8 cellular contexts compared by ENCODE assay signal in the genomic region with DNA sequence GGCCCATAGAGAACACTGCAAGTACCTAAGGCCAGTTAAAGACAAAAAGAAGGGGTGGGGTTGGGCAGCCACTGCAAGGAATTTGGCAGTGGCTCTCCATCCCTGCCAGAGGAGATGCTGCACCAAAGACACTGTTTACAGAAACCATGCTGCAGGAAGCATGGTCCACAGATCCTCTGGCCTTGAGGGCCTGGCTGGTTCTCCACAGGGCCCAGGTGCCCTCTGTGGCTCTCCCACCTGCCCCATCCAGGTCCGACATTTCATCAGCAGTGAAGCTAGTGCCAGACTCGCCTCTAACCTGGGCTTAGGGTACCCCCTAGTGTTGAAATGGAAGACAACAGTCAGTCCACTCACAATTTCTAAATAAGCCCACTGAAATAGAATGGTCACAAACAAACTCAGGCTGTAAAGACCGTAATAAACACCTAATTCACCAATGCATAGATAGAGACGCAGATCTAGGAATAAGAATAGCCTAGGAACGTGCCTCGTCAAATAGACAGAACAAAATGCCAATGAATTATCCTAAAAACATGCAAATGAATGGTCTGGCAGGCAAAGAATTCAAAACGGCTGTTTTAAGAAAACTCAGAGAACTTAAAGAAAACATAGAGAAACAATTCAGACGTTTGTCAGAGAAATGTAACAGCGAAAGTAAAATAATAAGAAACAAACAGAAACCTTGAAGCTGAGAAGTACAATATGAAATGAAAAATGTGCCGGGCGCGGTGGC. TPM values are rescaled to one million over a fixed set of nuclear protein-coding genes. Genes with fewer than 3 reads are reported as not detected.
DNase-seq lines count a peak whose midpoint lies in the region; ATAC-seq and TF ChIP-seq lines count a peak whose summit lies in the region.

No MANE protein-coding gene starts in this region.

- H3K4me3 Mint-ChIP-seq in endodermal cell (no peak overlapping the region), nephron progenitor cell (no peak overlapping the region)

- H3K9ac ChIP-seq in GM23248 (no peak overlapping the region), endodermal cell (ENCODE audit: extremely low read depth, low read length, poor library complexity, severe bottlenecking) (no peak overlapping the region)

- H3K4me3 ChIP-seq in BE2C (ENCODE audit: low read depth, low read length) (no peak overlapping the region), GM23248 (no peak overlapping the region), endodermal cell (ENCODE audit: low read length) (no peak overlapping the region)

- no peaks in the 10 kb centered on the region for H3F3A ChIP-seq in GM23248 (ENCODE audit: insufficient read depth)

- H3K4me1 ChIP-seq in BE2C (no peaks in the 10 kb centered on the region), GM23248 (ENCODE audit: insufficient read depth) (no peaks in the 10 kb centered on the region), endodermal cell (ENCODE audit: control insufficient read depth, insufficient read depth, low read length) (no peaks in the 10 kb centered on the region)

- TF ChIP-seq CTCF in BE2C (IDR thresholded peaks at IDR 0.05; ENCODE audit: low read depth, low read length) (peak; percentile 82), endodermal cell (conservative IDR thresholded peaks at IDR 0.05) (peak; percentile 85), nephron progenitor cell (IDR thresholded peaks at IDR 0.05) (peak; percentile 22)

- H3K9me3 ChIP-seq in BE2C = no peaks in the 10 kb centered on the region
- H3K9me3 ChIP-seq in GM23248 (ENCODE audit: low read depth) = no peaks in the 10 kb centered on the region
- no peaks in the 10 kb centered on the region for H3K9me3 ChIP-seq in endodermal cell (ENCODE audit: control insufficient read depth, low read length)

- H3K4me2 ChIP-seq in GM23248 (ENCODE audit: unreplicated experiment) = no peak overlapping the region

- 17 to 22% methylated on average over 12 of the region's 12 CpGs for WGBS in GM23248 (ENCODE audit: low coverage in 1 of 2, low lambda C conversion rate in 2 of 2, missing lambda C conversion rate in 2 of 2), 2 experiments
- 48 to 61% methylated on average over 8 to 12 of the region's 12 CpGs for WGBS in endodermal cell (ENCODE audit: insufficient coverage in 1 of 2, insufficient read length in 1 of 2), 2 experiments

- DNase-seq in BE2C (peak; percentile 55), GM23248 (peak; percentile 51), NCI-H2196 treated with DMSO at 0.1 percent for 48 hours (lab: John Stamatoyannopoulos, UW; ENCODE audit: unreplicated experiment) (peak; percentile 67), endodermal cell (peak; percentile 84), nephron progenitor cell (peak; percentile 22)
- peak; percentile 33 to 58 for DNase-seq in activated CD4-positive, alpha-beta T cell treated with anti-CD3 and anti-CD28 coated beads for 4 hours

- no peaks in the 10 kb centered on the region for H3K36me3 ChIP-seq in BE2C
- no peaks in the 10 kb centered on the region for H3K36me3 ChIP-seq in GM23248 (ENCODE audit: low read depth)
- H3K36me3 ChIP-seq in endodermal cell (ENCODE audit: control insufficient read depth, insufficient read depth, low read length) = no peaks in the 10 kb centered on the region

- no peaks in the 10 kb centered on the region for H3K79me2 ChIP-seq in GM23248 (ENCODE audit: insufficient read depth)

- no peaks in the 10 kb centered on the region for H3K9me2 ChIP-seq in GM23248 (ENCODE audit: insufficient read depth)

- H3K36me3 Mint-ChIP-seq in endodermal cell (ENCODE audit: low read depth) = no peaks in the 10 kb centered on the region
- no peaks in the 10 kb centered on the region for H3K36me3 Mint-ChIP-seq in nephron progenitor cell (ENCODE audit: low read depth)

- H3K27me3 Mint-ChIP-seq in endodermal cell (ENCODE audit: insufficient read depth) = peaks cover 1% of the 10 kb centered on the region
- peaks cover 18% of the 10 kb centered on the region for H3K27me3 Mint-ChIP-seq in nephron progenitor cell (ENCODE audit: low read depth, poor library complexity)

- H3K27ac ChIP-seq in GM23248 (no peak overlapping the region), endodermal cell (ENCODE audit: low read depth, low read length) (no peak overlapping the region)

- no peak overlapping the region for H3K27ac Mint-ChIP-seq in endodermal cell
- H3K27ac Mint-ChIP-seq in nephron progenitor cell = no peak overlapping the region

- H2AFZ ChIP-seq in GM23248 = no peak overlapping the region

- H3K27me3 ChIP-seq in BE2C (peaks cover 44% of the 10 kb centered on the region), GM23248 (replicated peaks; ENCODE audit: insufficient read depth) (peaks cover 19% of the 10 kb centered on the region), endodermal cell (ENCODE audit: control insufficient read depth, insufficient read depth, low read length, poor library complexity, severe bottlenecking) (no peaks in the 10 kb centered on the region)

- no peak for ATAC-seq in HG03175 (IDR thresholded peaks at IDR 0.05; ENCODE audit: unreplicated experiment)
- ATAC-seq in HG03571 (IDR thresholded peaks at IDR 0.05; ENCODE audit: unreplicated experiment) = no peak

- H3K9me3 Mint-ChIP-seq in endodermal cell = peaks cover 2% of the 10 kb centered on the region
- H3K9me3 Mint-ChIP-seq in nephron progenitor cell = peaks cover 40% of the 10 kb centered on the region

- in situ Hi-C loops in GM23248 (cut with MboI) = no loop called here

- H3K4me1 Mint-ChIP-seq in endodermal cell = no peaks in the 10 kb centered on the region
- no peaks in the 10 kb centered on the region for H3K4me1 Mint-ChIP-seq in nephron progenitor cell

- no peaks in the 10 kb centered on the region for H4K20me1 ChIP-seq in GM23248 (ENCODE audit: insufficient read depth)

RNA-seq across cellular contexts. Expression of gene LYPD4, which starts 23.3 kb away (rescaled TPM):
- polyA plus RNA-seq in BE2C (2012; ENCODE audit: insufficient read depth, insufficient read length, low read depth) = not detected
- not detected in 2 replicates for total RNA-seq in GM23248 (2014; rRNA removed; shearing (Covaris generic))
- polyA plus RNA-seq in GM23248 (2016; fragmentation: Nextera tagmentation; extraction: Ambion mirVana) = not detected in 2 replicates
- not detected for total RNA-seq in endodermal cell
- polyA plus RNA-seq in endodermal cell (2013, experiment 1 of 2) = not detected
- polyA plus RNA-seq in endodermal cell (2013, experiment 2 of 2) = not detected

RNA-seq across cellular contexts. Expression of gene DMRTC2, which starts 23.7 kb away (rescaled TPM):
- polyA plus RNA-seq in BE2C (2012; ENCODE audit: insufficient read depth, insufficient read length, low read depth) = not detected
- not detected in 2 replicates for total RNA-seq in GM23248 (2014; rRNA removed; shearing (Covaris generic))
- polyA plus RNA-seq in GM23248 (2016; fragmentation: Nextera tagmentation; extraction: Ambion mirVana) = not detected in 2 replicates
- not detected for total RNA-seq in endodermal cell
- not detected for polyA plus RNA-seq in endodermal cell (2013, experiment 1 of 2)
- not detected for polyA plus RNA-seq in endodermal cell (2013, experiment 2 of 2)

RNA-seq across cellular contexts. Expression of gene CEACAM3, which starts 24.8 kb away (rescaled TPM):
- polyA plus RNA-seq in BE2C (2012; ENCODE audit: insufficient read depth, insufficient read length, low read depth) = not detected
- total RNA-seq in GM23248 (2014; rRNA removed; shearing (Covaris generic)) = not detected in 2 replicates
- not detected in 2 replicates for polyA plus RNA-seq in GM23248 (2016; fragmentation: Nextera tagmentation; extraction: Ambion mirVana)
- not detected for total RNA-seq in endodermal cell
- not detected for polyA plus RNA-seq in endodermal cell (2013, experiment 1 of 2)
- not detected for polyA plus RNA-seq in endodermal cell (2013, experiment 2 of 2)

RNA-seq across cellular contexts. Expression of gene RPS19, which starts 38.9 kb away (rescaled TPM):
- 1,584 TPM for polyA plus RNA-seq in BE2C (2012; ENCODE audit: insufficient read depth, insufficient read length, low read depth)
- total RNA-seq in GM23248 (2014; rRNA removed; shearing (Covaris generic)) = 296 and 881 TPM in 2 replicates
- 2,308 and 2,316 TPM in 2 replicates for polyA plus RNA-seq in GM23248 (2016; fragmentation: Nextera tagmentation; extraction: Ambion mirVana)
- 1,000 to 10,000 TPM; 2,321 to 2,418 TPM for total RNA-seq in endodermal cell
- 4,136 TPM for polyA plus RNA-seq in endodermal cell (2013, experiment 1 of 2)
- polyA plus RNA-seq in endodermal cell (2013, experiment 2 of 2) = 3,965 TPM

RNA-seq across cellular contexts. Expression of gene CD79A, which starts 55.9 kb away (rescaled TPM):
- polyA plus RNA-seq in BE2C (2012; ENCODE audit: insufficient read depth, insufficient read length, low read depth) = not detected
- total RNA-seq in GM23248 (2014; rRNA removed; shearing (Covaris generic)) = not detected in 2 replicates
- polyA plus RNA-seq in GM23248 (2016; fragmentation: Nextera tagmentation; extraction: Ambion mirVana) = 0.49 TPM in 1 of 2 replicates, not detected in the other
- not detected for total RNA-seq in endodermal cell
- 0.43 TPM for polyA plus RNA-seq in endodermal cell (2013, experiment 1 of 2)
- polyA plus RNA-seq in endodermal cell (2013, experiment 2 of 2) = 0.58 TPM

Comparison
In these comparisons a context has a peak if more than half of its experiments do, and no peak if none do; other contexts are left out.
1. DNase-seq: peak in every context shown above with its lines; median percentile 84 in endodermal cell; 67 in NCI-H2196 treated with DMSO at 0.1 percent for 48 hours; 55 in BE2C; 51 in GM23248; 46 in activated CD4-positive, alpha-beta T cell treated with anti-CD3 and anti-CD28 coated beads for 4 hours; 22 in nephron progenitor cell.
2. CTCF ChIP-seq: peak in every context shown above with its lines; median percentile 85 in endodermal cell; 82 in BE2C; 22 in nephron progenitor cell.